In the genomic region with DNA sequence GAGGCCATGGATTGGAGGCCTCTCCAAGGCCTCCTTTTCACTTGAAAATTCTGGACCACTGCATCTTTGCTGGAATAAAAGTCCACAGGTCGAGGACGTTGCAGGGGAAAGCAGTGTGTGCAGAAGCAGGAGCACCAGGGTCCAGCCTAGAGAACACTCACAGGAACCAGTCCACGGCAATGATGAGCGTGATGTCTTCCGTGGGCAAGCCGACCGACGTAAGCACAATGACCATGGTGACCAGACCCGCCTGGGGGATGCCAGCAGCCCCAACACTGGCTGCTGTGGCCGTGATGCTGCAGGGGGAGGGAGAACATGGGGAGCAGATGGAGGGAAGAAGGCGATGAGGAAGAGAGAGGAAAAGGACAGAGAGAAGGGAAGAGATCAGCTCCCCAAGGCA, we compare ENCODE assay signal across 38 cellular contexts. TPM values are rescaled to one million over a fixed set of nuclear protein-coding genes. Genes with fewer than 3 reads are reported as not detected.
"Had no signal": no experiment of that assay in that cellular context is flagged by ENCODE, and none has a peak within 500 bp of the region (broad histone marks: within the 10 kb centered on the region; RNA-seq: fewer than 3 reads in every experiment).

No MANE protein-coding gene starts in this region.

- H3K9me3 ChIP-seq: MG63 had no signal

- H3K4me2 ChIP-seq: KMS-11 had no signal

- H3K27ac ChIP-seq: KMS-11 had no signal

- DNase-seq: Karpas-422, Kasumi-1, MG63, MM.1S, MV-4-11, NCI-H1048, NCI-H1092, NCI-H1105, NCI-H1105 treated with DMSO at 0.1 percent for 48 hours, NCI-H1417, NCI-H1417 treated with DMSO at 0.1 percent for 48 hours, NCI-H1436, NCI-H1436 treated with DMSO at 0.1 percent for 48 hours, NCI-H146, NCI-H1694, NCI-H1694 treated with DMSO at 0.1 percent for 48 hours, NCI-H187, NCI-H187 treated with DMSO at 0.1 percent for 48 hours, NCI-H1930, NCI-H2029, NCI-H2029 treated with DMSO at 0.1 percent for 48 hours, NCI-H2081, NCI-H2081 treated with DMSO at 0.1 percent for 48 hours, NCI-H2107, NCI-H2171, NCI-H2171 treated with DMSO at 0.1 percent for 48 hours, NCI-H2227 treated with DMSO at 0.1 percent for 48 hours, NCI-H226, NCI-H345, NCI-H446, NCI-H446 treated with DMSO at 0.1 percent for 48 hours, NCI-H510A, NCI-H510A treated with DMSO at 0.1 percent for 48 hours had no signal

- H3K9ac ChIP-seq: KMS-11 had no signal

- H3K36me3 ChIP-seq: MG63 had no signal

- H3K4me3 ChIP-seq: MG63 had no signal

RNA-seq across cellular contexts. Expression of gene OR7C2, which starts 11.5 kb away (rescaled TPM):
- total RNA-seq: LHCN-M2, M059J, MCF 10A, NCI-H460 had no signal

RNA-seq across cellular contexts. Expression of gene SLC1A6, which starts 26.9 kb away (rescaled TPM):
- total RNA-seq: LHCN-M2, M059J, MCF 10A, NCI-H460 had no signal
